18 cellular contexts compared by ENCODE assay signal in the genomic region with DNA sequence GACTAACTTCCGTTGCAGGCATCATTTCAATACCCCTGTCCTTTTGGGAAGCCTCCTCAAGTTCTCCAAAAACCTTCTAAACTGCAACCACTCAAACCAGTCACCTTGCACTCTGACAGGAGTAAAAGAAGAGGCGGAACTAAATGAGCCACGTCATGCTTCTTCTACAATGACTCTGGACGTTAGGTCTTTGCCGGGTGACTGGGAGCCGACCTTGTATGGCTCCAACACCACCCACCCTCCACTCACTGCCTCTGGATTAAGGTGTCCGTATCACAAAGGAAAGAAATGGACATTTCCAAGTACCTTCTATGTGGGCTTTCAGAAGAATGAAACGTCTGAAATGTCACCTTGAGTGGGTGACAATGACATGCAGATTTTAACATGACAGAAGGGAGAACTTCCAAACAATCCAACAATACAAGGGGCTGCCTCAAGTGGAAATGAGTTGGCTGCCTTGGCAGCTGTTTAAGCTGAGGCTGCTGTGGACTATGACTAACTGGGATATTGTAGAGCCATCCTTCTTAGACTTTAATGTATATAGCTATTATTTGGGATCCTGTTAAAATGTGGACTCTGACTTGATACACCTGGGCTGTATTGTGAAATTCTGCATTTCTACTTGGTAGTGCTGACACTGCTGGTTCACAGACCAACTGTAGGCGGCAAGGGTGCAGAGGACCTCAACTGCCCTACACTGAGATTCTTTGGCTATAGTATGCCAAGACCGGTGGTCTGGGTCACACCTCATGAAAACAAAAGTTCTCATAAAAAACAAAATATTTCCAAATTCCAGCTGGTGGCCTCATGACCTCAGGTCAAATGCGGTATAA.
"Had no signal": no experiment of that assay in that cellular context is flagged by ENCODE, and none has a peak within 500 bp of the region (broad histone marks: within the 10 kb centered on the region; RNA-seq: fewer than 3 reads in every experiment).

No MANE protein-coding gene starts in this region.

- H3K4me3 ChIP-seq: esophagus muscularis mucosa, hepatocyte, lung, pancreas, suprapubic skin had no signal

- H3K4me1 ChIP-seq: pancreas, suprapubic skin had no signal

- H2AFZ ChIP-seq: hepatocyte had no signal

- DNase-seq: activated CD4-positive, alpha-beta T cell treated with anti-CD3 and anti-CD28 coated beads, Interleukin-2, amount 50 U/mL, for 4 hours; activated effector memory CD4-positive, alpha-beta T cell treated with anti-CD3 and anti-CD28 coated beads, Interleukin-2, amount 50 U/mL, for 16 hours; activated naive CD4-positive, alpha-beta T cell treated with anti-CD3 and anti-CD28 coated beads, Interleukin-2, amount 50 U/mL, for 16 hours; activated T-cell treated with anti-CD3 and anti-CD28 coated beads, Interleukin-2, amount 50 U/mL, for 72 hours; aorta; cerebellar nuclear complex; cortex of kidney; effector CD8-positive, alpha-beta T cell; pancreas; stimulated activated naive CD4-positive, alpha-beta T cell treated with Interleukin-2 at 50 U/mL for 16 hours; T-helper 17 cell; WERI-Rb-1 had no signal

- ATAC-seq: activated T-cell treated with anti-CD3 and anti-CD28 coated beads, Interleukin-2, amount 50 U/mL, for 72 hours; natural killer cell treated with Interleukin-12 subunit alpha and Interleukin-12 subunit beta and Interleukin-15 and Interleukin-18, amount 100 ng/mL, for 72 hours; pancreas; T-helper 17 cell had no signal

- H3K27me3 ChIP-seq: esophagus muscularis mucosa, hepatocyte, neutrophil, pancreas, suprapubic skin had no signal

- FAIRE-seq: pancreas had no signal

- H3K4me2 ChIP-seq: hepatocyte had no signal

- H3K36me3 ChIP-seq: neutrophil, pancreas, WERI-Rb-1 had no signal

- H3K27ac ChIP-seq: hepatocyte, neutrophil, pancreas, suprapubic skin, WERI-Rb-1 had no signal

- H3K9me3 ChIP-seq: esophagus muscularis mucosa, neutrophil, pancreas, suprapubic skin had no signal
